In genomic region chr2:133856678-133857077, GRCh38 we compare ENCODE assay signal across 36 cellular contexts.
"Had no signal": no experiment of that assay in that cellular context is flagged by ENCODE, and none has a peak within 500 bp of the region (broad histone marks: within the 10 kb centered on the region; RNA-seq: fewer than 3 reads in every experiment).

No MANE protein-coding gene starts in this region.

- H3K9me3 ChIP-seq: adrenal gland, ascending aorta, body of pancreas, breast epithelium had no signal

- H3K4me3 ChIP-seq: adrenal gland, ascending aorta, body of pancreas, breast epithelium, cardiac muscle cell had no signal

- H3K27me3 Mint-ChIP-seq: activated naive CD8-positive, alpha-beta T cell treated with anti-CD3 and anti-CD28 coated beads, Interleukin-2, amount 50 U/mL, for 24 hours; brain had no signal

- H3K36me3 Mint-ChIP-seq: activated naive CD4-positive, alpha-beta T cell treated with anti-CD3 and anti-CD28 coated beads, Interleukin-2, amount 10 ng/mL, durations not matched to agents 7 days and 5 days; activated naive CD4-positive, alpha-beta T cell treated with anti-CD3 and anti-CD28 coated beads, Interleukin-2, amount 50 U/mL, for 24 hours; activated naive CD4-positive, alpha-beta T cell treated with anti-CD3 and anti-CD28 coated beads, Interleukin-2, amount 50 U/mL, for 72 hours; activated naive CD8-positive, alpha-beta T cell; activated naive CD8-positive, alpha-beta T cell treated with anti-CD3 and anti-CD28 coated beads for 36 hours; activated naive CD8-positive, alpha-beta T cell treated with anti-CD3 and anti-CD28 coated beads, Interleukin-2, amount 10 ng/mL, durations not matched to agents 7 days and 5 days; brain had no signal

- ATAC-seq: activated naive CD4-positive, alpha-beta T cell treated with anti-CD3 and anti-CD28 coated beads, Interleukin-2, amount 50 U/mL, for 72 hours; activated naive CD8-positive, alpha-beta T cell treated with anti-CD3 and anti-CD28 coated beads, Interleukin-2, amount 50 U/mL, for 24 hours; activated T-cell treated with anti-CD3 and anti-CD28 coated beads, Interleukin-2, amount 50 U/mL, for 4 hours; activated T-cell treated with anti-CD3 and anti-CD28 coated beads, Interleukin-2, amount 50 U/mL, for 72 hours; activated T-helper 17 cell treated with anti-CD3 and anti-CD28 coated beads, Interleukin-2, amount 50 U/mL, for 72 hours; body of pancreas had no signal

- H3K36me3 ChIP-seq: adrenal gland, ascending aorta, brain microvascular endothelial cell, breast epithelium, cardiac muscle cell had no signal

- H3K4me1 ChIP-seq: adrenal gland, ascending aorta, body of pancreas, breast epithelium had no signal

- H3K27ac Mint-ChIP-seq: activated naive CD4-positive, alpha-beta T cell treated with anti-CD3 and anti-CD28 coated beads for 36 hours; activated naive CD4-positive, alpha-beta T cell treated with anti-CD3 and anti-CD28 coated beads, Interleukin-2, amount 10 ng/mL, durations not matched to agents 7 days and 5 days; activated naive CD4-positive, alpha-beta T cell treated with anti-CD3 and anti-CD28 coated beads, Interleukin-2, amount 50 U/mL, for 24 hours; activated naive CD8-positive, alpha-beta T cell; activated naive CD8-positive, alpha-beta T cell treated with anti-CD3 and anti-CD28 coated beads for 36 hours; activated naive CD8-positive, alpha-beta T cell treated with anti-CD3 and anti-CD28 coated beads, Interleukin-2, amount 10 ng/mL, durations not matched to agents 7 days and 5 days; activated naive CD8-positive, alpha-beta T cell treated with anti-CD3 and anti-CD28 coated beads, Interleukin-2, amount 50 U/mL, for 24 hours; activated T-cell treated with anti-CD3 and anti-CD28 coated beads, Interleukin-2, amount 50 U/mL, for 72 hours; activated T-helper 1 cell treated with anti-CD3 and anti-CD28 coated beads, Interleukin-12 subunit alpha, Interleukin-12 subunit beta, Interleukin-2, Interleukin-4 antibody, amounts not matched to agents 30 ng/mL and 10 ng/mL and 1 ng/mL, durations not matched to agents 14 hours and 24 hours and 36 hours; activated T-helper 17 cell treated with anti-CD3 and anti-CD28 coated beads, Interleukin-2, amount 50 U/mL, for 72 hours; activated T-helper 2 cell treated with anti-CD3 and anti-CD28 coated beads, Interferon-gamma antibody, Interleukin-2, Interleukin-4, amounts not matched to agents 10 μg/mL and 5 μg/mL and 100 μg/mL, durations not matched to agents 14 hours and 24 hours and 36 hours; brain had no signal

- H3K27me3 ChIP-seq: adrenal gland, ascending aorta, body of pancreas, brain microvascular endothelial cell, breast epithelium, cardiac muscle cell had no signal

- H3K4me3 Mint-ChIP-seq: activated naive CD4-positive, alpha-beta T cell treated with anti-CD3 and anti-CD28 coated beads for 36 hours; activated naive CD4-positive, alpha-beta T cell treated with anti-CD3 and anti-CD28 coated beads, Interleukin-2, amount 10 ng/mL, durations not matched to agents 7 days and 5 days; activated naive CD4-positive, alpha-beta T cell treated with anti-CD3 and anti-CD28 coated beads, Interleukin-2, amount 50 U/mL, for 24 hours; activated naive CD8-positive, alpha-beta T cell; activated naive CD8-positive, alpha-beta T cell treated with anti-CD3 and anti-CD28 coated beads for 36 hours; activated naive CD8-positive, alpha-beta T cell treated with anti-CD3 and anti-CD28 coated beads, Interleukin-2, amount 10 ng/mL, durations not matched to agents 7 days and 5 days; activated naive CD8-positive, alpha-beta T cell treated with anti-CD3 and anti-CD28 coated beads, Interleukin-2, amount 50 U/mL, for 24 hours; activated T-cell treated with anti-CD3 and anti-CD28 coated beads, Interleukin-2, amount 50 U/mL, for 4 hours; activated T-cell treated with anti-CD3 and anti-CD28 coated beads, Interleukin-2, amount 50 U/mL, for 72 hours; activated T-helper 1 cell treated with anti-CD3 and anti-CD28 coated beads, Interleukin-12 subunit alpha, Interleukin-12 subunit beta, Interleukin-2, Interleukin-4 antibody, amounts not matched to agents 30 ng/mL and 10 ng/mL and 1 ng/mL, durations not matched to agents 14 hours and 24 hours and 36 hours; activated T-helper 17 cell treated with anti-CD3 and anti-CD28 coated beads, Interleukin-2, amount 50 U/mL, for 72 hours; brain; central memory CD8-positive, alpha-beta T cell had no signal

- H3K27ac ChIP-seq: adrenal gland, ascending aorta, body of pancreas, brain microvascular endothelial cell, breast epithelium, cardiac muscle cell had no signal

- H3K9me3 Mint-ChIP-seq: activated naive CD4-positive, alpha-beta T cell treated with anti-CD3 and anti-CD28 coated beads, Interleukin-2, amount 10 ng/mL, durations not matched to agents 7 days and 5 days; activated naive CD4-positive, alpha-beta T cell treated with anti-CD3 and anti-CD28 coated beads, Interleukin-2, amount 50 U/mL, for 24 hours; activated naive CD4-positive, alpha-beta T cell treated with anti-CD3 and anti-CD28 coated beads, Interleukin-2, amount 50 U/mL, for 72 hours; activated naive CD8-positive, alpha-beta T cell treated with anti-CD3 and anti-CD28 coated beads for 36 hours; activated naive CD8-positive, alpha-beta T cell treated with anti-CD3 and anti-CD28 coated beads, Interleukin-2, amount 10 ng/mL, durations not matched to agents 7 days and 5 days; activated naive CD8-positive, alpha-beta T cell treated with anti-CD3 and anti-CD28 coated beads, Interleukin-2, amount 50 U/mL, for 24 hours; activated T-cell treated with anti-CD3 and anti-CD28 coated beads, Interleukin-2, amount 50 U/mL, for 4 hours; activated T-cell treated with anti-CD3 and anti-CD28 coated beads, Interleukin-2, amount 50 U/mL, for 72 hours; activated T-helper 1 cell treated with anti-CD3 and anti-CD28 coated beads, Interleukin-12 subunit alpha, Interleukin-12 subunit beta, Interleukin-2, Interleukin-4 antibody, amounts not matched to agents 30 ng/mL and 10 ng/mL and 1 ng/mL, durations not matched to agents 14 hours and 24 hours and 36 hours; activated T-helper 17 cell treated with anti-CD3 and anti-CD28 coated beads, Interleukin-2, amount 50 U/mL, for 72 hours; activated T-helper 2 cell treated with anti-CD3 and anti-CD28 coated beads, Interferon-gamma antibody, Interleukin-2, Interleukin-4, amounts not matched to agents 10 μg/mL and 5 μg/mL and 100 μg/mL, durations not matched to agents 14 hours and 24 hours and 36 hours; central memory CD8-positive, alpha-beta T cell had no signal

- H3K4me1 Mint-ChIP-seq: activated naive CD4-positive, alpha-beta T cell treated with anti-CD3 and anti-CD28 coated beads, Interleukin-2, amount 10 ng/mL, durations not matched to agents 7 days and 5 days; activated naive CD4-positive, alpha-beta T cell treated with anti-CD3 and anti-CD28 coated beads, Interleukin-2, amount 50 U/mL, for 24 hours; activated naive CD8-positive, alpha-beta T cell treated with anti-CD3 and anti-CD28 coated beads for 36 hours; activated naive CD8-positive, alpha-beta T cell treated with anti-CD3 and anti-CD28 coated beads, Interleukin-2, amount 10 ng/mL, durations not matched to agents 7 days and 5 days; activated naive CD8-positive, alpha-beta T cell treated with anti-CD3 and anti-CD28 coated beads, Interleukin-2, amount 50 U/mL, for 24 hours; activated T-helper 17 cell treated with anti-CD3 and anti-CD28 coated beads, Interleukin-2, amount 50 U/mL, for 72 hours; central memory CD8-positive, alpha-beta T cell had no signal

- DNase-seq: activated effector memory CD4-positive, alpha-beta T cell treated with anti-CD3 and anti-CD28 coated beads, Interleukin-2, amount 50 U/mL, for 16 hours; activated effector memory CD4-positive, alpha-beta T cell treated with Interleukin-2 at 50 U/mL for 16 hours; activated gamma-delta T cell; activated gamma-delta T cell treated with Interleukin-2 at 50 U/mL for 16 hours; activated naive CD4-positive, alpha-beta T cell; activated naive CD4-positive, alpha-beta T cell treated with anti-CD3 and anti-CD28 coated beads for 36 hours; activated naive CD4-positive, alpha-beta T cell treated with anti-CD3 and anti-CD28 coated beads, Interleukin-2, amount 10 ng/mL, durations not matched to agents 7 days and 5 days; activated naive CD4-positive, alpha-beta T cell treated with anti-CD3 and anti-CD28 coated beads, Interleukin-2, amount 50 U/mL, for 16 hours; activated naive CD4-positive, alpha-beta T cell treated with Interleukin-2 at 50 U/mL for 16 hours; activated naive CD8-positive, alpha-beta T cell treated with anti-CD3 and anti-CD28 coated beads for 36 hours; activated naive CD8-positive, alpha-beta T cell treated with anti-CD3 and anti-CD28 coated beads, Interleukin-2, amount 10 ng/mL, durations not matched to agents 7 days and 5 days; activated naive CD8-positive, alpha-beta T cell treated with anti-CD3 and anti-CD28 coated beads, Interleukin-2, amount 50 U/mL, for 24 hours; activated T-cell treated with anti-CD3 and anti-CD28 coated beads, Interleukin-2, amount 50 U/mL, for 4 hours; activated T-cell treated with anti-CD3 and anti-CD28 coated beads, Interleukin-2, amount 50 U/mL, for 48 hours; activated T-cell treated with anti-CD3 and anti-CD28 coated beads, Interleukin-2, amount 50 U/mL, for 72 hours; adrenal gland; amniotic stem cell; amygdala; anterior cingulate cortex; aorta; body of pancreas; brain microvascular endothelial cell; caudate nucleus; central memory CD4-positive, alpha-beta T cell; cerebellar nuclear complex had no signal
